In genomic region chr10:130812381-130813148, GRCh38 we compare ENCODE assay signal across 24 cellular contexts.
"Had no signal": no experiment of that assay in that cellular context is flagged by ENCODE, and none has a peak within 500 bp of the region (broad histone marks: within the 10 kb centered on the region; RNA-seq: fewer than 3 reads in every experiment).

No MANE protein-coding gene starts in this region.

- DNase-seq: activated CD4-positive, alpha-beta T cell treated with anti-CD3 and anti-CD28 coated beads for 4 hours; activated CD8-positive, alpha-beta T cell treated with anti-CD3 and anti-CD28 coated beads, Interleukin-2, amount 10 ng/mL, durations not matched to agents 7 days and 5 days; activated gamma-delta T cell treated with Interleukin-2 at 50 U/mL for 16 hours; activated naive CD4-positive, alpha-beta T cell treated with anti-CD3 and anti-CD28 coated beads, Interleukin-2, amount 10 ng/mL, durations not matched to agents 7 days and 5 days; activated naive CD8-positive, alpha-beta T cell treated with anti-CD3 and anti-CD28 coated beads for 36 hours; activated T-cell treated with anti-CD3 and anti-CD28 coated beads, Interleukin-2, amount 50 U/mL, for 72 hours; brain microvascular endothelial cell; Karpas-422; MM.1S; NCI-H1105 treated with DMSO at 0.1 percent for 48 hours; NCI-H1436 treated with DMSO at 0.1 percent for 48 hours; NCI-H187; NCI-H2081; NCI-H510A treated with DMSO at 0.1 percent for 48 hours; NCI-H69; Peyer's patch; Right ventricle myocardium superior; SJCRH30; SK-N-SH had no signal

- H3K36me3 Mint-ChIP-seq: activated naive CD4-positive, alpha-beta T cell treated with anti-CD3 and anti-CD28 coated beads, Interleukin-2, amount 10 ng/mL, durations not matched to agents 7 days and 5 days; activated naive CD8-positive, alpha-beta T cell treated with anti-CD3 and anti-CD28 coated beads for 36 hours had no signal

- H3K36me3 ChIP-seq: brain microvascular endothelial cell, cardiac muscle cell, Peyer's patch, SJCRH30 had no signal

- H3K4me3 ChIP-seq: cardiac muscle cell, K562, Peyer's patch, SJCRH30 had no signal

- H3K27me3 Mint-ChIP-seq: activated naive CD4-positive, alpha-beta T cell treated with anti-CD3 and anti-CD28 coated beads, Interleukin-2, amount 10 ng/mL, durations not matched to agents 7 days and 5 days; activated naive CD8-positive, alpha-beta T cell treated with anti-CD3 and anti-CD28 coated beads for 36 hours had no signal

- H3K9me3 ChIP-seq: SJCRH30, SK-N-SH had no signal

- H3K27me3 ChIP-seq: brain microvascular endothelial cell, cardiac muscle cell, Peyer's patch, SJCRH30 had no signal

- H3K9me3 Mint-ChIP-seq: activated naive CD8-positive, alpha-beta T cell treated with anti-CD3 and anti-CD28 coated beads for 36 hours; activated T-cell treated with anti-CD3 and anti-CD28 coated beads, Interleukin-2, amount 50 U/mL, for 72 hours had no signal

- H3K4me1 ChIP-seq: Peyer's patch, SJCRH30 had no signal

- H3K27ac Mint-ChIP-seq: activated CD8-positive, alpha-beta T cell treated with anti-CD3 and anti-CD28 coated beads, Interleukin-2, amount 10 ng/mL, durations not matched to agents 7 days and 5 days; activated naive CD4-positive, alpha-beta T cell treated with anti-CD3 and anti-CD28 coated beads, Interleukin-2, amount 10 ng/mL, durations not matched to agents 7 days and 5 days; activated naive CD8-positive, alpha-beta T cell treated with anti-CD3 and anti-CD28 coated beads for 36 hours; activated T-cell treated with anti-CD3 and anti-CD28 coated beads, Interleukin-2, amount 50 U/mL, for 72 hours; activated T-helper 2 cell treated with anti-CD3 and anti-CD28 coated beads, Interferon-gamma antibody, Interleukin-2, Interleukin-4, amounts not matched to agents 10 μg/mL and 5 μg/mL and 100 μg/mL, durations not matched to agents 14 hours and 24 hours and 36 hours had no signal

- H3K4me1 Mint-ChIP-seq: activated naive CD4-positive, alpha-beta T cell treated with anti-CD3 and anti-CD28 coated beads, Interleukin-2, amount 10 ng/mL, durations not matched to agents 7 days and 5 days; activated naive CD8-positive, alpha-beta T cell treated with anti-CD3 and anti-CD28 coated beads for 36 hours had no signal

- ATAC-seq: activated CD4-positive, CD25-positive, alpha-beta regulatory T cell treated with anti-CD3 and anti-CD28 coated beads, Interleukin-2, amount 50 U/mL, for 24 hours; activated CD8-positive, alpha-beta T cell treated with anti-CD3 and anti-CD28 coated beads, Interleukin-2, amount 10 ng/mL, durations not matched to agents 7 days and 5 days; activated T-cell treated with anti-CD3 and anti-CD28 coated beads, Interleukin-2, amount 50 U/mL, for 72 hours; K562 had no signal

- H3K4me3 Mint-ChIP-seq: activated CD8-positive, alpha-beta T cell treated with anti-CD3 and anti-CD28 coated beads, Interleukin-2, amount 10 ng/mL, durations not matched to agents 7 days and 5 days; activated naive CD4-positive, alpha-beta T cell treated with anti-CD3 and anti-CD28 coated beads, Interleukin-2, amount 10 ng/mL, durations not matched to agents 7 days and 5 days; activated naive CD8-positive, alpha-beta T cell treated with anti-CD3 and anti-CD28 coated beads for 36 hours; activated T-cell treated with anti-CD3 and anti-CD28 coated beads, Interleukin-2, amount 50 U/mL, for 72 hours had no signal

- H3K27ac ChIP-seq: brain microvascular endothelial cell, cardiac muscle cell, Peyer's patch, RWPE1, SJCRH30 had no signal
